20 cellular contexts compared by ENCODE assay signal in genomic region chr20:37380864-37381579, GRCh38. TPM values are rescaled to one million over a fixed set of nuclear protein-coding genes. Genes with fewer than 3 reads are reported as not detected.
DNase-seq lines count a peak whose midpoint lies in the region; ATAC-seq and TF ChIP-seq lines count a peak whose summit lies in the region.
"Had no signal": no experiment of that assay in that cellular context is flagged by ENCODE, and none has a peak within 500 bp of the region (broad histone marks: within the 10 kb centered on the region; RNA-seq: fewer than 3 reads in every experiment).

No MANE protein-coding gene starts in this region.

- no peaks in the 10 kb centered on the region for H3K79me2 ChIP-seq in MM.1S (ENCODE audit: low read length)

- H3K36me3 ChIP-seq in colonic mucosa: no peaks in the 10 kb centered on the region
- peaks cover 14% of the 10 kb centered on the region for H3K36me3 ChIP-seq in mucosa of stomach (ENCODE audit: control insufficient read depth, insufficient read depth, low read length)
- H3K36me3 ChIP-seq in MM.1S (replicated peaks; ENCODE audit: insufficient read depth, low read length): no peaks in the 10 kb centered on the region
- 0 out of 2 replicates have a peak, but pooled peaks cover 2% of the 10 kb centered on the region for H3K36me3 ChIP-seq in SJCRH30

- H3K27me3 ChIP-seq in colonic mucosa: no peaks in the 10 kb centered on the region
- H3K27me3 ChIP-seq in mucosa of stomach (ENCODE audit: control insufficient read depth, insufficient read depth, low read length): no peaks in the 10 kb centered on the region
- no peaks in the 10 kb centered on the region for H3K27me3 ChIP-seq in MM.1S (replicated peaks; ENCODE audit: insufficient read depth, low read length)
- H3K27me3 ChIP-seq in SJCRH30: no peaks in the 10 kb centered on the region
- H3K27me3 ChIP-seq: brain microvascular endothelial cell, gastroesophageal sphincter had no signal

- no peak overlapping the region for H3K27ac Mint-ChIP-seq in endothelial cell (ENCODE audit: unreplicated experiment)
- H3K27ac Mint-ChIP-seq: activated CD8-positive, alpha-beta T cell treated with anti-CD3 and anti-CD28 coated beads for 36 hours; WTC11 had no signal

- peaks cover 9% of the 10 kb centered on the region for H3K27me3 Mint-ChIP-seq in endothelial cell (ENCODE audit: unreplicated experiment)

- peaks cover 4% of the 10 kb centered on the region; the same call in 1 of the 2 replicates for H3F3A ChIP-seq in MM.1S (ENCODE audit: insufficient read depth, low read length)

- no peaks in the 10 kb centered on the region for H3K9me2 ChIP-seq in MM.1S (replicated peaks; ENCODE audit: insufficient read depth, low read length)

- intact Hi-C loops in Right ventricle myocardium inferior (cut with DNase I): loop anchor here (5.0 kb wide), 2 partner anchors 94 to 151 kb away; partner anchors contain the start of gene MANBAL
- intact Hi-C loops in cardiac septum (cut with DNase I): loop anchor here (10.0 kb wide), 1 partner anchor 186 kb away; no protein-coding TSS in a partner anchor
- intact Hi-C loops in colonic mucosa (cut with DNase I): loop anchor here (5.0 kb wide), 1 partner anchor 99 kb away; no protein-coding TSS in a partner anchor

- no peak overlapping the region for H3K4me3 Mint-ChIP-seq in endothelial cell (ENCODE audit: unreplicated experiment)
- H3K4me3 Mint-ChIP-seq: activated CD8-positive, alpha-beta T cell treated with anti-CD3 and anti-CD28 coated beads for 36 hours; WTC11 had no signal

- H3K9me3 ChIP-seq in colonic mucosa: no peaks in the 10 kb centered on the region
- no peaks in the 10 kb centered on the region for H3K9me3 ChIP-seq in mucosa of stomach (ENCODE audit: control insufficient read depth, low read length)
- no peaks in the 10 kb centered on the region for H3K9me3 ChIP-seq in MM.1S (replicated peaks; ENCODE audit: insufficient read depth, low read length)
- no peaks in the 10 kb centered on the region for H3K9me3 ChIP-seq in SJCRH30 (replicated peaks)
- H3K9me3 ChIP-seq: BLaER1 treated with 17β-estradiol and CSF1 and Interleukin-3, amounts not matched to agents 10 nM and 100 nM; gastroesophageal sphincter; prostate gland had no signal

- H3K4me3 ChIP-seq in colonic mucosa (no peak overlapping the region), mucosa of stomach (ENCODE audit: low read length) (no peak overlapping the region), MM.1S (ENCODE audit: low read length) (no peak overlapping the region), SJCRH30 (no peak overlapping the region)
- H3K4me3 ChIP-seq: BLaER1 treated with 17β-estradiol and CSF1 and Interleukin-3, amounts not matched to agents 10 nM and 100 nM; gastroesophageal sphincter; lung; prostate gland had no signal

- DNase-seq in Right ventricle myocardium inferior (ENCODE audit: missing footprints) (peak; percentile 3), cardiac septum (ENCODE audit: low spot score) (no peak), colonic mucosa (no peak), endothelial cell (ENCODE audit: low spot score) (no peak), MM.1S (no peak), SJCRH30 (no peak)
- no peak for DNase-seq in stimulated activated CD4-positive, alpha-beta T cell treated with anti-CD3 and anti-CD28 coated beads, Interleukin-4, amount 100 ng/mL, for 1 hour
- DNase-seq: activated CD8-positive, alpha-beta T cell treated with anti-CD3 and anti-CD28 coated beads for 36 hours; brain microvascular endothelial cell; cortex of kidney; NCI-H1105 treated with DMSO at 0.1 percent for 48 hours; NCI-H2227 treated with DMSO at 0.1 percent for 48 hours; Right ventricle myocardium superior; SW 1271 had no signal

- H3K4me1 Mint-ChIP-seq in endothelial cell (ENCODE audit: unreplicated experiment): peaks cover 7% of the 10 kb centered on the region

- H3K36me3 Mint-ChIP-seq in endothelial cell (ENCODE audit: low read depth, unreplicated experiment): peaks cover 25% of the 10 kb centered on the region

- ATAC-seq in Right ventricle myocardium inferior: no peak
- ATAC-seq: activated CD8-positive, alpha-beta T cell treated with anti-CD3 and anti-CD28 coated beads for 36 hours; gastroesophageal sphincter; WTC11 had no signal

- H4K20me1 ChIP-seq in MM.1S (ENCODE audit: insufficient read depth, low read length): no peaks in the 10 kb centered on the region

- no peaks in the 10 kb centered on the region for H3K9me3 Mint-ChIP-seq in endothelial cell (ENCODE audit: unreplicated experiment)
- H3K9me3 Mint-ChIP-seq: activated CD8-positive, alpha-beta T cell treated with anti-CD3 and anti-CD28 coated beads for 36 hours; WTC11 had no signal

- H3K9ac ChIP-seq in colonic mucosa (ENCODE audit: low read depth in 2 of 2, low read length in 2 of 2): no peak overlapping the region
- H3K9ac ChIP-seq in mucosa of stomach (ENCODE audit: low read length): peak overlapping the region; percentile 67
- H3K9ac ChIP-seq in MM.1S (ENCODE audit: low read length): no peak overlapping the region

- H2AFZ ChIP-seq in MM.1S (ENCODE audit: low read length): no peak overlapping the region

- peak overlapping the region; percentile 69 for H3K27ac ChIP-seq in colonic mucosa
- no peak overlapping the region for H3K27ac ChIP-seq in MM.1S (ENCODE audit: low read length)
- H3K27ac ChIP-seq in SJCRH30: no peak overlapping the region
- H3K27ac ChIP-seq: brain microvascular endothelial cell, gastroesophageal sphincter, prostate gland had no signal

- H3K4me2 ChIP-seq in MM.1S (ENCODE audit: low read depth, low read length): no peak overlapping the region

- H3K4me1 ChIP-seq in colonic mucosa (peaks cover 5% of the 10 kb centered on the region), mucosa of stomach (ENCODE audit: control insufficient read depth, insufficient read depth, low read length) (peaks cover 67% of the 10 kb centered on the region), MM.1S (ENCODE audit: low read length) (peaks cover 16% of the 10 kb centered on the region), SJCRH30 (no peaks in the 10 kb centered on the region; the same call in 1 of the 2 replicates)
- H3K4me1 ChIP-seq: prostate gland had no signal

- TF ChIP-seq CTCF in colonic mucosa (IDR thresholded peaks at IDR 0.05) (no peak), endothelial cell (IDR thresholded peaks at IDR 0.05; ENCODE audit: unreplicated experiment) (no peak), MM.1S (IDR thresholded peaks at IDR 0.05; ENCODE audit: low read length) (no peak)

RNA-seq across cellular contexts. Expression of gene SRC, which starts 35.1 kb away (rescaled TPM):
- total RNA-seq in Right ventricle myocardium inferior: 6.0 TPM
- total RNA-seq in cardiac septum: 5.0 TPM
- 100 to 1,000 TPM; 102 to 123 TPM for total RNA-seq in colonic mucosa
- 60.8 TPM for total RNA-seq in endothelial cell (ENCODE audit: unreplicated experiment)
- total RNA-seq in SJCRH30 (2014; rRNA removed; shearing (Covaris generic)): 14.9 and 15.4 TPM in 2 replicates
